In the genomic region with DNA sequence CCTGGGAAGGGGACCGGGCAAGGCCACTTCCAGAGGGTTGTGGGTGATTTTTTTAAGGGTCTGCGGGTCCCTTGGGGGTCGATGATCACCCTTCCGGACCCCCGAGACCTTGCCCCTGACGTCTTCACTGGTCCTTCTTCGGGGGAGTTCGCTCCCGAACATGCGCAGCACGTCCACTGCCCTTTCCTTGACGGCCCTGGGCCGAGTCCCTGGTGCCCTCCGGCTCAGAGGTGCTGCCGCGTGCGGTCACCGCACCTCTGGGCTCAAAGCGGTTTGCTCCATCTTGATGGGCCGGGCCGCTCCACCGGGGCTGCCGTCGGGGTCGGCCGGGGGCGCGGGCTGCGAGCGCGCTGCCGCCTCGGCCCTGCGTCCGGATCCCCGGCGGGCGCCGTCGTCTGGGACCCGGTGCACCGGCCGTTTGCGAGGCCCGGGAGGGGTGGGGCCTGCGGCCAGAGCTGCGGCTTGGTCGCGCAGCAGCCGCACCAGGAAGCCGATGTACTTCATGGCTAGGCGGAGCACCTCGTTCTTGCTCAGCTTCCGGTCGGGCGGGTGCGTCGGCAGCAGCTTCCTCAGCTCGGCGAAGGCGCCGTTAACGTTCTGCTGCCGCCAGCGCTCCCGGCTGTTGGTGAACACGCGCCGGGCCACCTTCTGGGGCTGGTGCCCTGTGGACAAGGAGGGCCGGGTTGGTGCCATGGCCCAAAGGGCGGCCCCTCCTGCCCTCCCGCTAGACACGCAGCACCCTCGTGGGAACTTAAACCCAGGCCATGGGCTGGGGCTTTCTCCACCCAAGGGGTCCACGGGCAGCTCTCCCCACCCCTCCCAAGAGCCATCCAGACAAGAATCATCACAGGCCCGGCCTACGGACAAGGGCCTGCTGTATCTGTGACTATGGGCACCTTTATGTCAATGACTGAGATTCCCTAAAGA, we compare ENCODE assay signal across 1 cellular context.
TF ChIP-seq lines count a peak whose summit lies in the region.

No MANE protein-coding gene starts in this region.

TF ChIP-seq in H1, 55 proteins besides CTCF, POLR2A, EP300 and RAD21:
- TF ChIP-seq POU5F1 (IDR thresholded peaks at IDR 0.05; ENCODE audit: low read depth, low read length): no peak
- TF ChIP-seq GABPA (IDR thresholded peaks at IDR 0.05; ENCODE audit: borderline replicate concordance, insufficient read depth, low read length): peak; percentile 67; the same call in 1 of the 2 replicates
- peak; percentile 96 for TF ChIP-seq EZH2 (IDR thresholded peaks at IDR 0.05; ENCODE audit: low read depth, low read length, severe bottlenecking)
- TF ChIP-seq, protein P1, sequence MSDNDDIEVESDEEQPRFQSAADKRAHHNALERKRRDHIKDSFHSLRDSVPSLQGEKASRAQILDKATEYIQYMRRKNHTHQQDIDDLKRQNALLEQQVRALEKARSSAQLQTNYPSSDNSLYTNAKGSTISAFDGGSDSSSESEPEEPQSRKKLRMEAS (IDR thresholded peaks at IDR 0.05): peak; percentile 58; the same call in 1 of the 2 replicates
- peak; percentile 54 for TF ChIP-seq RNF2 (IDR thresholded peaks at IDR 0.05; ENCODE audit: borderline replicate concordance, low read depth, low read length, missing control alignments, poor library complexity, severe bottlenecking)
- TF ChIP-seq TEAD4 (IDR thresholded peaks at IDR 0.05; ENCODE audit: low read depth, low read length): no peak
- TF ChIP-seq, protein P2, sequence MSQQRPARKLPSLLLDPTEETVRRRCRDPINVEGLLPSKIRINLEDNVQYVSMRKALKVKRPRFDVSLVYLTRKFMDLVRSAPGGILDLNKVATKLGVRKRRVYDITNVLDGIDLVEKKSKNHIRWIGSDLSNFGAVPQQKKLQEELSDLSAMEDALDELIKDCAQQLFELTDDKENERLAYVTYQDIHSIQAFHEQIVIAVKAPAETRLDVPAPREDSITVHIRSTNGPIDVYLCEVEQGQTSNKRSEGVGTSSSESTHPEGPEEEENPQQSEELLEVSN (IDR thresholded peaks at IDR 0.05): peak; percentile 71
- TF ChIP-seq SUZ12 (IDR thresholded peaks at IDR 0.05; ENCODE audit: low read length): peak; percentile 97
- TF ChIP-seq RFX5 (IDR thresholded peaks at IDR 0.05; ENCODE audit: borderline replicate concordance, low read depth, low read length): no peak
- TF ChIP-seq ASH2L (IDR thresholded peaks at IDR 0.05; ENCODE audit: low read length): peak; percentile 36
- TF ChIP-seq CREB1 (IDR thresholded peaks at IDR 0.05): peak; percentile 14; the same call in 1 of the 2 replicates
- TF ChIP-seq CTBP2 (IDR thresholded peaks at IDR 0.05; ENCODE audit: borderline replicate concordance, insufficient read depth, insufficient read length, low read length): no peak
